9 cellular contexts compared by ENCODE assay signal in genomic region chr17:76270770-76271668, GRCh38. TPM values are rescaled to one million over a fixed set of nuclear protein-coding genes. Genes with fewer than 3 reads are reported as not detected.
DNase-seq lines count a peak whose midpoint lies in the region; ATAC-seq lines count a peak whose summit lies in the region.
"Had no signal": no experiment of that assay in that cellular context is flagged by ENCODE, and none has a peak within 500 bp of the region (broad histone marks: within the 10 kb centered on the region; RNA-seq: fewer than 3 reads in every experiment).

No MANE protein-coding gene starts in this region.

- peak; percentile 63 for DNase-seq in activated CD8-positive, alpha-beta T cell treated with anti-CD3 and anti-CD28 coated beads, Interleukin-2, amount 10 ng/mL, durations not matched to agents 7 days and 5 days
- peak; percentile 96 for DNase-seq in myocyte (ENCODE audit: low read depth)
- DNase-seq in SKM-1 (lab: John Stamatoyannopoulos, UW; ENCODE audit: unreplicated experiment): no peak
- no peak for DNase-seq in NCI-H748 (lab: John Stamatoyannopoulos, UW; ENCODE audit: unreplicated experiment)
- DNase-seq in dedifferentiated amniotic fluid mesenchymal stem cell (ENCODE audit: extremely low spot score): no peak
- no peak for DNase-seq in NCI-H2107 (lab: John Stamatoyannopoulos, UW)
- DNase-seq: NCI-H1417 treated with DMSO at 0.1 percent for 48 hours had no signal

- CTCF ChIA-PET in activated CD8-positive, alpha-beta T cell treated with anti-CD3 and anti-CD28 coated beads, Interleukin-2, amount 10 ng/mL, durations not matched to agents 7 days and 5 days (lab: Charles Lee): interaction anchor here (0.9 to 10.9 kb wide), 15 partner anchors 8 to 152 kb away, joined by 3 to 112 read pairs (median 6); no protein-coding TSS in a partner anchor

- H3K27me3 Mint-ChIP-seq in activated CD8-positive, alpha-beta T cell treated with anti-CD3 and anti-CD28 coated beads, Interleukin-2, amount 10 ng/mL, durations not matched to agents 7 days and 5 days (ENCODE audit: low read depth): no peaks in the 10 kb centered on the region

- H3K36me3 Mint-ChIP-seq in activated CD8-positive, alpha-beta T cell treated with anti-CD3 and anti-CD28 coated beads, Interleukin-2, amount 10 ng/mL, durations not matched to agents 7 days and 5 days (ENCODE audit: low read depth): peaks cover 54% of the 10 kb centered on the region

- no peaks in the 10 kb centered on the region for H3K9me3 ChIP-seq in ES-I3 (ENCODE audit: control insufficient read depth, insufficient read depth, low read length)

- peak; percentile 0 for ATAC-seq in GM21619 (IDR thresholded peaks at IDR 0.05; ENCODE audit: unreplicated experiment)
- ATAC-seq in activated CD8-positive, alpha-beta T cell treated with anti-CD3 and anti-CD28 coated beads, Interleukin-2, amount 10 ng/mL, durations not matched to agents 7 days and 5 days: peak; percentile 1

- no peaks in the 10 kb centered on the region for H3K36me3 ChIP-seq in ES-I3 (ENCODE audit: insufficient read depth, low read length)

- no peaks in the 10 kb centered on the region for H3K9me3 Mint-ChIP-seq in activated CD8-positive, alpha-beta T cell treated with anti-CD3 and anti-CD28 coated beads, Interleukin-2, amount 10 ng/mL, durations not matched to agents 7 days and 5 days (ENCODE audit: insufficient read depth)

- H3K4me1 ChIP-seq in ES-I3 (ENCODE audit: insufficient read depth, low read length): peaks cover 18% of the 10 kb centered on the region

- H3K9ac ChIP-seq in ES-I3 (ENCODE audit: low read depth, low read length): peak overlapping the region; percentile 9; the same call in 1 of the 2 replicates

- H3K4me1 Mint-ChIP-seq in activated CD8-positive, alpha-beta T cell treated with anti-CD3 and anti-CD28 coated beads, Interleukin-2, amount 10 ng/mL, durations not matched to agents 7 days and 5 days (ENCODE audit: low read depth): peaks cover 61% of the 10 kb centered on the region

- H3K4me3 Mint-ChIP-seq in activated CD8-positive, alpha-beta T cell treated with anti-CD3 and anti-CD28 coated beads, Interleukin-2, amount 10 ng/mL, durations not matched to agents 7 days and 5 days: peak overlapping the region; percentile 84

- POLR2A ChIA-PET in activated CD8-positive, alpha-beta T cell treated with anti-CD3 and anti-CD28 coated beads, Interleukin-2, amount 10 ng/mL, durations not matched to agents 7 days and 5 days (lab: Charles Lee): interaction anchor here (0.6 to 16.8 kb wide), 24 partner anchors 8 to 402 kb away, joined by 3 to 807 read pairs (median 5); partner anchors contain the start of genes EXOC7, FOXJ1, RNF157 and UBALD2

- H3K27ac Mint-ChIP-seq in activated CD8-positive, alpha-beta T cell treated with anti-CD3 and anti-CD28 coated beads, Interleukin-2, amount 10 ng/mL, durations not matched to agents 7 days and 5 days: peak overlapping the region; percentile 99

RNA-seq across cellular contexts. Expression of gene UBALD2, which starts 5.9 kb away (rescaled TPM):
- 100 to 1,000 TPM; 318 to 359 TPM for total RNA-seq in activated CD8-positive, alpha-beta T cell treated with anti-CD3 and anti-CD28 coated beads, Interleukin-2, amount 10 ng/mL, durations not matched to agents 7 days and 5 days
- 5.1 and 5.4 TPM in 2 replicates for total RNA-seq in myocyte
- polyA plus RNA-seq in myocyte (2012): 17.1 TPM

RNA-seq across cellular contexts. Expression of gene RNF157, which starts 30.7 kb away (rescaled TPM):
- 100 to 1,000 TPM; 150 to 165 TPM for total RNA-seq in activated CD8-positive, alpha-beta T cell treated with anti-CD3 and anti-CD28 coated beads, Interleukin-2, amount 10 ng/mL, durations not matched to agents 7 days and 5 days
- total RNA-seq in myocyte: 6.0 and 7.1 TPM in 2 replicates
- polyA plus RNA-seq in myocyte (2012): 3.6 TPM

RNA-seq across cellular contexts. Expression of gene QRICH2, which starts 37.1 kb away (rescaled TPM):
- total RNA-seq in activated CD8-positive, alpha-beta T cell treated with anti-CD3 and anti-CD28 coated beads, Interleukin-2, amount 10 ng/mL, durations not matched to agents 7 days and 5 days: 1 to 10 TPM; 3.7 to 4.8 TPM
- 1.7 and 2.6 TPM in 2 replicates for total RNA-seq in myocyte
- polyA plus RNA-seq in myocyte (2012): 3.3 TPM

Comparison
In these comparisons a context has a peak if more than half of its experiments do, and no peak if none do; other contexts are left out.
1. DNase-seq: peak in activated CD8-positive, alpha-beta T cell treated with anti-CD3 and anti-CD28 coated beads, Interleukin-2, amount 10 ng/mL, durations not matched to agents 7 days and 5 days (single experiment) and myocyte (single experiment); none in SKM-1 (single experiment), NCI-H748 (single experiment), dedifferentiated amniotic fluid mesenchymal stem cell (single experiment) and NCI-H2107 (single experiment).
2. RNA of gene UBALD2, which starts 5.9 kb away (total RNA-seq): 318 to 359 TPM in activated CD8-positive, alpha-beta T cell treated with anti-CD3 and anti-CD28 coated beads, Interleukin-2, amount 10 ng/mL, durations not matched to agents 7 days and 5 days; 5.1 to 5.4 TPM in myocyte; every median in the first group is over 10 times any median in the second.
3. RNA of gene RNF157, which starts 30.7 kb away (total RNA-seq): 150 to 165 TPM in activated CD8-positive, alpha-beta T cell treated with anti-CD3 and anti-CD28 coated beads, Interleukin-2, amount 10 ng/mL, durations not matched to agents 7 days and 5 days; 6.0 to 7.1 TPM in myocyte; every median in the first group is over 10 times any median in the second.